In the genomic region with DNA sequence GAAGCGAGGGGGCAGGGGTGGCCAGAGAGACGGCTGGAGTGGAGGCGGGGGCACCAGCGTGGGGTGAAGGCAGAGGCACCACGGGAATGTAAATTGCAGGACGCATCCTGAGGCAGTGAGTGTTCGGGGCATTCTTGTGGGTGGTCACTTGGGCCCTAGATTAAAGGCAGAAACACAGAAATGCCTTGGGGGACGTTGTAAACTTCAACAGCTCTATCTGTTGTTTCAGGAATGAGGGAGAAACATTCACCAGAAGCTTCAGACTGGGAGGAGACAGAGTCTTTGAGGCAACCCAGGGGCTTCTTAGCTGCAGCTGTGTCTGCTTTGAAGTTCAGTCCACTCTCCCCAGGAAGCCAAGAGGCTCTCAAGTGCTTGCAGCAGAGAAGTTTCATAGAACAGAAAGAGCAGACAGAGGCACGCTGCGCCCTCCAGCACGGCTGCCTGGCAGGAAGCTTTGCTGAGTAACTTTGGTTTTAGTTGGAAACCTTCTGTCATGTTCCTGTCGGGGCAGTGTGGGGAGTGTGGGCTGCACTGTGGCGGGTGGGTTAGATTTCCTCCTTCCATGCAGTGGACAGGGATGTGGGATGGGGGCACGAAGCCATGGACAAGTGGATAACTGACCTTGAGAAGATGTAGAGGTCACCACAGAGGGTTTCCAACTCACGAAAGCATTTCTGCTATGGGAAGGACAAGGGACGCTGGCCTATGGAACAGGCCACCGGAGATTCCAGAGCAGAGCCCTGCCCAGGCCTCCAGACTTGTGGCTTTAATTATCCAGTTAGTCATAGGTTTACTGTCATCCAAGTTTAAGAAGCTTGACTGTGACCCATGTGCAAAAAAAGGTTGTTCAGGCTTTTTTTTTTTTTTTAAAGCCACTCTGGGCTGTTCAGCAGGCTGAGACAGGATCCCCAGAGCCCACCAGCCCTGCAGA, we compare ENCODE assay signal across 7 cellular contexts.
DNase-seq lines count a peak whose midpoint lies in the region; ATAC-seq and TF ChIP-seq lines count a peak whose summit lies in the region.

No MANE protein-coding gene starts in this region.

- no peak overlapping the region for H2AFZ ChIP-seq in neural progenitor cell (replicated peaks)

- peak; percentile 52 for DNase-seq in NOMO-1 treated with DMSO at 0.1 percent for 48 hours (lab: John Stamatoyannopoulos, UW; ENCODE audit: unreplicated experiment)
- DNase-seq in activated T-cell treated with anti-CD3 and anti-CD28 coated beads for 4 hours = peak; percentile 61
- peak; percentile 23 for DNase-seq in neural progenitor cell (ENCODE audit: low spot score)
- DNase-seq in suprapubic skin (ENCODE audit: low spot score in 2 of 2) = peak; percentile 83 to 86
- no peak for DNase-seq in SHP77 (lab: John Stamatoyannopoulos, UW)

- H3K4me3 Mint-ChIP-seq in neural progenitor cell = peak overlapping the region; percentile 57

- peaks cover 1% of the 10 kb centered on the region for H3K36me3 Mint-ChIP-seq in neural progenitor cell

- TF ChIP-seq CTCF in neural progenitor cell (IDR thresholded peaks at IDR 0.05) (no peak), suprapubic skin (IDR thresholded peaks at IDR 0.05) (no peak)

- peak; percentile 70 for ATAC-seq in esophagus mucosa

- H3K27me3 Mint-ChIP-seq in neural progenitor cell (ENCODE audit: insufficient read depth, low read depth) = peaks cover 30% of the 10 kb centered on the region

- H3K9me3 ChIP-seq in neural progenitor cell (ENCODE audit: low read depth) = no peaks in the 10 kb centered on the region
- H3K9me3 ChIP-seq in suprapubic skin = no peaks in the 10 kb centered on the region

- in situ Hi-C loops in GM18951 (cut with MboI; ENCODE audit: low sequenced_read_pairs, unreplicated experiment) = no loop called here

- no peak for TF ChIP-seq EP300 in suprapubic skin (IDR thresholded peaks at IDR 0.05)

- no peaks in the 10 kb centered on the region for H3F3A ChIP-seq in neural progenitor cell (ENCODE audit: low read depth)

- 20% methylated on average over 17 of the region's 17 CpGs for WGBS in suprapubic skin

- H3K79me2 ChIP-seq in neural progenitor cell (ENCODE audit: low read depth) = no peaks in the 10 kb centered on the region

- H3K4me1 ChIP-seq in neural progenitor cell = peaks cover 10% of the 10 kb centered on the region
- peaks cover 66% of the 10 kb centered on the region for H3K4me1 ChIP-seq in suprapubic skin

- no peaks in the 10 kb centered on the region for H3K9me3 Mint-ChIP-seq in neural progenitor cell

- peaks cover 31% of the 10 kb centered on the region for H3K4me1 Mint-ChIP-seq in neural progenitor cell

- TF ChIP-seq POLR2A in GM18951 (IDR thresholded peaks at IDR 0.05; ENCODE audit: extremely low read depth, insufficient read depth, insufficient read length) (peak; percentile 61), suprapubic skin (IDR thresholded peaks at IDR 0.05) (peak in 1 of 2 donors; percentile 31)

- H3K4me3 ChIP-seq in neural progenitor cell (no peak overlapping the region), suprapubic skin (peak overlapping the region; percentile 25)

- H4K20me1 ChIP-seq in neural progenitor cell (ENCODE audit: low read depth) = no peaks in the 10 kb centered on the region

- H3K27ac Mint-ChIP-seq in neural progenitor cell = peak overlapping the region; percentile 78

- H3K27ac ChIP-seq in neural progenitor cell (no peak overlapping the region), suprapubic skin (peak overlapping the region; percentile 96)

- H3K9ac ChIP-seq in neural progenitor cell = no peak overlapping the region

- H3K27me3 ChIP-seq in neural progenitor cell = peaks cover 64% of the 10 kb centered on the region
- no peaks in the 10 kb centered on the region for H3K27me3 ChIP-seq in suprapubic skin

- peak overlapping the region; percentile 23 for H3K4me2 ChIP-seq in neural progenitor cell

- H3K36me3 ChIP-seq in neural progenitor cell (no peaks in the 10 kb centered on the region), suprapubic skin (no peaks in the 10 kb centered on the region)

Comparison
In these comparisons a context has a peak if more than half of its experiments do, and no peak if none do; other contexts are left out.
1. DNase-seq: peak in NOMO-1 treated with DMSO at 0.1 percent for 48 hours (single experiment), activated T-cell treated with anti-CD3 and anti-CD28 coated beads for 4 hours (single experiment), neural progenitor cell (single experiment) and suprapubic skin (2 of 2); none in SHP77 (0 of 2).